Comparison of ENCODE assay signal across 24 cellular contexts in the genomic region with DNA sequence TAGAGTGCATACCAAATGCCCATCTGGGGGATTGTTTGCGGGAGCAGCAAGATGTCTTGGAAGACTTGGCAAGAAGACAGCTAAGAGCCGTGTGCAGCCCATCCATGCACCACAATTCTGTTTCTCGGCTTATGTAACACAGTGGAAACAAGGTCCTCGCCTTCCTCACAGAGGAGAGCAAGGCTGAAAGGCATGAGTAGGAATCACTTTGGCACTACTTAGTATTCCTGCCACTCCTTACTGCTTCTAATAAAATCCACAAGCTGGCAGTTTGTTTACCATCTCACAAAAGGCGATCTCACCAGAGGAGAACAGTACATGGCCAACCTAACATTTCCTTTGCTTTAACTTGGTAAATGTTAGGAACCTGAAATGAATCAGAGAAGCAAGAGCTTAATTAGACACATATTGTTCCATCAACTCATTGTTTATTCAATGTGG.
DNase-seq lines count a peak whose midpoint lies in the region; ATAC-seq and TF ChIP-seq lines count a peak whose summit lies in the region.
"Had no signal": no experiment of that assay in that cellular context is flagged by ENCODE, and none has a peak within 500 bp of the region (broad histone marks: within the 10 kb centered on the region; RNA-seq: fewer than 3 reads in every experiment).

No MANE protein-coding gene starts in this region.

- H3K79me2 ChIP-seq in GM23338 (replicated peaks; ENCODE audit: insufficient read depth) = no peaks in the 10 kb centered on the region

- H3K27ac ChIP-seq in GM23338 (ENCODE audit: low read depth) = no peak overlapping the region
- H3K27ac ChIP-seq in suprapubic skin = peak overlapping the region; percentile 63
- H3K27ac ChIP-seq: adrenal gland, HL-60, right lobe of liver, SK-N-MC, uterus had no signal

- H3K27me3 Mint-ChIP-seq in GM23338 (ENCODE audit: insufficient read depth, low read depth, poor library complexity) = no peaks in the 10 kb centered on the region
- H3K27me3 Mint-ChIP-seq: activated CD4-positive, alpha-beta memory T cell treated with anti-CD3 and anti-CD28 coated beads, Interleukin-2, amount 10 ng/mL, durations not matched to agents 7 days and 5 days; CD4-positive, alpha-beta memory T cell; natural killer cell treated with Interleukin-12 subunit alpha and Interleukin-12 subunit beta and Interleukin-15 and Interleukin-18, amount 100 ng/mL, for 72 hours had no signal

- H3K4me1 ChIP-seq in GM23338 (ENCODE audit: insufficient read depth) = no peaks in the 10 kb centered on the region
- peaks cover 7% of the 10 kb centered on the region for H3K4me1 ChIP-seq in suprapubic skin
- H3K4me1 ChIP-seq: adrenal gland, right lobe of liver, uterus had no signal

- H3K36me3 ChIP-seq in GM23338 (ENCODE audit: insufficient read depth) (no peaks in the 10 kb centered on the region), suprapubic skin (no peaks in the 10 kb centered on the region)
- H3K36me3 ChIP-seq: adrenal gland, right lobe of liver, uterus had no signal

- H3K9me3 ChIP-seq in suprapubic skin = no peaks in the 10 kb centered on the region
- H3K9me3 ChIP-seq: adrenal gland, right lobe of liver, uterus had no signal

- no peak overlapping the region for H3K4me2 ChIP-seq in GM23338

- TF ChIP-seq POLR2A in suprapubic skin (IDR thresholded peaks at IDR 0.05) = no peak

- no peaks in the 10 kb centered on the region for H3K9me2 ChIP-seq in GM23338 (ENCODE audit: insufficient read depth)

- no peaks in the 10 kb centered on the region for H3K4me1 Mint-ChIP-seq in GM23338
- H3K4me1 Mint-ChIP-seq: activated CD4-positive, alpha-beta memory T cell treated with anti-CD3 and anti-CD28 coated beads, Interleukin-2, amount 10 ng/mL, durations not matched to agents 7 days and 5 days; CD4-positive, alpha-beta memory T cell had no signal

- H3K27ac Mint-ChIP-seq in GM23338 = no peak overlapping the region
- H3K27ac Mint-ChIP-seq: activated CD4-positive, alpha-beta memory T cell treated with anti-CD3 and anti-CD28 coated beads, Interleukin-2, amount 10 ng/mL, durations not matched to agents 7 days and 5 days; activated T-helper 1 cell treated with anti-CD3 and anti-CD28 coated beads, Interleukin-12 subunit alpha, Interleukin-12 subunit beta, Interleukin-2, Interleukin-4 antibody, amounts not matched to agents 30 ng/mL and 10 ng/mL and 1 ng/mL, durations not matched to agents 14 hours and 24 hours and 36 hours; CD4-positive, alpha-beta memory T cell; natural killer cell treated with Interleukin-12 subunit alpha and Interleukin-12 subunit beta and Interleukin-15 and Interleukin-18, amount 100 ng/mL, for 72 hours had no signal

- no peak overlapping the region for H3K4me3 Mint-ChIP-seq in GM23338
- H3K4me3 Mint-ChIP-seq: activated CD4-positive, alpha-beta memory T cell treated with anti-CD3 and anti-CD28 coated beads, Interleukin-2, amount 10 ng/mL, durations not matched to agents 7 days and 5 days; activated T-helper 1 cell treated with anti-CD3 and anti-CD28 coated beads, Interleukin-12 subunit alpha, Interleukin-12 subunit beta, Interleukin-2, Interleukin-4 antibody, amounts not matched to agents 30 ng/mL and 10 ng/mL and 1 ng/mL, durations not matched to agents 14 hours and 24 hours and 36 hours; CD4-positive, alpha-beta memory T cell; natural killer cell treated with Interleukin-12 subunit alpha and Interleukin-12 subunit beta and Interleukin-15 and Interleukin-18, amount 100 ng/mL, for 72 hours had no signal

- H3F3A ChIP-seq in GM23338 (replicated peaks; ENCODE audit: low read depth) = no peaks in the 10 kb centered on the region

- H3K4me3 ChIP-seq in GM23338 = no peak overlapping the region
- H3K4me3 ChIP-seq in suprapubic skin = no peak overlapping the region
- H3K4me3 ChIP-seq: adrenal gland, right lobe of liver, SK-N-MC, uterus had no signal

- TF ChIP-seq CTCF in GM23338 (conservative IDR thresholded peaks at IDR 0.05; ENCODE audit: low read depth in 2 of 2) (no peak), suprapubic skin (IDR thresholded peaks at IDR 0.05) (no peak)

- H4K20me1 ChIP-seq in GM23338 (replicated peaks; ENCODE audit: insufficient read depth) = no peaks in the 10 kb centered on the region

- no peak for TF ChIP-seq EP300 in suprapubic skin (IDR thresholded peaks at IDR 0.05)

- ATAC-seq in GM23338 (no peak), GM18867 (IDR thresholded peaks at IDR 0.05; ENCODE audit: unreplicated experiment) (no peak)
- ATAC-seq: left ventricle myocardium superior; natural killer cell treated with Interleukin-12 subunit alpha and Interleukin-12 subunit beta and Interleukin-15 and Interleukin-18, amount 100 ng/mL, for 72 hours; right lobe of liver had no signal

- H2AFZ ChIP-seq in GM23338 = 0 out of 2 replicates have a peak overlapping the region, but pooled peaks have one; percentile 4

- WGBS in suprapubic skin = 46% methylated on average over 5 of the region's 5 CpGs

- no peaks in the 10 kb centered on the region for H3K27me3 ChIP-seq in GM23338 (ENCODE audit: insufficient read depth)
- H3K27me3 ChIP-seq in suprapubic skin = no peaks in the 10 kb centered on the region
- H3K27me3 ChIP-seq: adrenal gland, right lobe of liver, uterus had no signal

- no peaks in the 10 kb centered on the region; the same call in 2 of the 3 replicates for H3K9me3 Mint-ChIP-seq in GM23338
- H3K9me3 Mint-ChIP-seq: activated CD4-positive, alpha-beta memory T cell treated with anti-CD3 and anti-CD28 coated beads, Interleukin-2, amount 10 ng/mL, durations not matched to agents 7 days and 5 days; activated T-helper 1 cell treated with anti-CD3 and anti-CD28 coated beads, Interleukin-12 subunit alpha, Interleukin-12 subunit beta, Interleukin-2, Interleukin-4 antibody, amounts not matched to agents 30 ng/mL and 10 ng/mL and 1 ng/mL, durations not matched to agents 14 hours and 24 hours and 36 hours had no signal

- no peaks in the 10 kb centered on the region for H3K36me3 Mint-ChIP-seq in GM23338 (ENCODE audit: low read depth)
- H3K36me3 Mint-ChIP-seq: CD4-positive, alpha-beta memory T cell; natural killer cell treated with Interleukin-12 subunit alpha and Interleukin-12 subunit beta and Interleukin-15 and Interleukin-18, amount 100 ng/mL, for 72 hours had no signal

- DNase-seq in GM23338 (ENCODE audit: low spot score) (no peak), cerebellar cortex (ENCODE audit: low spot score) (peak; percentile 28), left kidney (ENCODE audit: low read depth, low spot score) (peak; percentile 22), suprapubic skin (ENCODE audit: low spot score in 2 of 2) (no peak), GM19238 (ENCODE audit: insufficient read length, low spot score) (no peak), NCI-H524 treated with DMSO at 0.1 percent for 48 hours (lab: John Stamatoyannopoulos, UW) (no peak)
- DNase-seq: activated CD4-positive, alpha-beta memory T cell treated with anti-CD3 and anti-CD28 coated beads, Interleukin-2, amount 10 ng/mL, durations not matched to agents 7 days and 5 days; adrenal gland; CD4-positive, alpha-beta memory T cell; dermis blood vessel endothelial cell; DND-41; Karpas-422; left ventricle myocardium superior; NCI-H1436 treated with DMSO at 0.1 percent for 48 hours; NCI-H446 treated with DMSO at 0.1 percent for 48 hours; OCI-M1; right lobe of liver; stimulated activated CD4-positive, alpha-beta T cell treated with anti-CD3 and anti-CD28 coated beads, Interleukin-4, amount 100 ng/mL, for 4 hours; uterus had no signal

TF ChIP-seq in GM23338, 12 proteins besides CTCF, POLR2A, EP300 and RAD21 (continues in another document):
- TF ChIP-seq, protein P1, sequence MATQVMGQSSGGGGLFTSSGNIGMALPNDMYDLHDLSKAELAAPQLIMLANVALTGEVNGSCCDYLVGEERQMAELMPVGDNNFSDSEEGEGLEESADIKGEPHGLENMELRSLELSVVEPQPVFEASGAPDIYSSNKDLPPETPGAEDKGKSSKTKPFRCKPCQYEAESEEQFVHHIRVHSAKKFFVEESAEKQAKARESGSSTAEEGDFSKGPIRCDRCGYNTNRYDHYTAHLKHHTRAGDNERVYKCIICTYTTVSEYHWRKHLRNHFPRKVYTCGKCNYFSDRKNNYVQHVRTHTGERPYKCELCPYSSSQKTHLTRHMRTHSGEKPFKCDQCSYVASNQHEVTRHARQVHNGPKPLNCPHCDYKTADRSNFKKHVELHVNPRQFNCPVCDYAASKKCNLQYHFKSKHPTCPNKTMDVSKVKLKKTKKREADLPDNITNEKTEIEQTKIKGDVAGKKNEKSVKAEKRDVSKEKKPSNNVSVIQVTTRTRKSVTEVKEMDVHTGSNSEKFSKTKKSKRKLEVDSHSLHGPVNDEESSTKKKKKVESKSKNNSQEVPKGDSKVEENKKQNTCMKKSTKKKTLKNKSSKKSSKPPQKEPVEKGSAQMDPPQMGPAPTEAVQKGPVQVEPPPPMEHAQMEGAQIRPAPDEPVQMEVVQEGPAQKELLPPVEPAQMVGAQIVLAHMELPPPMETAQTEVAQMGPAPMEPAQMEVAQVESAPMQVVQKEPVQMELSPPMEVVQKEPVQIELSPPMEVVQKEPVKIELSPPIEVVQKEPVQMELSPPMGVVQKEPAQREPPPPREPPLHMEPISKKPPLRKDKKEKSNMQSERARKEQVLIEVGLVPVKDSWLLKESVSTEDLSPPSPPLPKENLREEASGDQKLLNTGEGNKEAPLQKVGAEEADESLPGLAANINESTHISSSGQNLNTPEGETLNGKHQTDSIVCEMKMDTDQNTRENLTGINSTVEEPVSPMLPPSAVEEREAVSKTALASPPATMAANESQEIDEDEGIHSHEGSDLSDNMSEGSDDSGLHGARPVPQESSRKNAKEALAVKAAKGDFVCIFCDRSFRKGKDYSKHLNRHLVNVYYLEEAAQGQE (IDR thresholded peaks at IDR 0.05; ENCODE audit: unreplicated experiment) = no peak
- TF ChIP-seq, protein P2, sequence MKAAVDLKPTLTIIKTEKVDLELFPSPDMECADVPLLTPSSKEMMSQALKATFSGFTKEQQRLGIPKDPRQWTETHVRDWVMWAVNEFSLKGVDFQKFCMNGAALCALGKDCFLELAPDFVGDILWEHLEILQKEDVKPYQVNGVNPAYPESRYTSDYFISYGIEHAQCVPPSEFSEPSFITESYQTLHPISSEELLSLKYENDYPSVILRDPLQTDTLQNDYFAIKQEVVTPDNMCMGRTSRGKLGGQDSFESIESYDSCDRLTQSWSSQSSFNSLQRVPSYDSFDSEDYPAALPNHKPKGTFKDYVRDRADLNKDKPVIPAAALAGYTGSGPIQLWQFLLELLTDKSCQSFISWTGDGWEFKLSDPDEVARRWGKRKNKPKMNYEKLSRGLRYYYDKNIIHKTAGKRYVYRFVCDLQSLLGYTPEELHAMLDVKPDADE (IDR thresholded peaks at IDR 0.05) = no peak
- TF ChIP-seq ZNF114 (CRISPR knock-in tag; IDR thresholded peaks at IDR 0.05) = no peak
- TF ChIP-seq EZH2phosphoT487 (IDR thresholded peaks at IDR 0.05; ENCODE audit: unreplicated experiment) = no peak
- TF ChIP-seq EZH2 (IDR thresholded peaks at IDR 0.05; ENCODE audit: low read depth, unreplicated experiment) = no peak
- no peak for TF ChIP-seq NANOG (IDR thresholded peaks at IDR 0.05; ENCODE audit: borderline replicate concordance)

Comparison
In these comparisons a context has a peak if more than half of its experiments do, and no peak if none do; other contexts are left out.
1. DNase-seq: peak in cerebellar cortex (single experiment) and left kidney (single experiment); none in GM23338 (single experiment), suprapubic skin (0 of 2), GM19238 (single experiment) and NCI-H524 treated with DMSO at 0.1 percent for 48 hours (single experiment).